In the genomic region with DNA sequence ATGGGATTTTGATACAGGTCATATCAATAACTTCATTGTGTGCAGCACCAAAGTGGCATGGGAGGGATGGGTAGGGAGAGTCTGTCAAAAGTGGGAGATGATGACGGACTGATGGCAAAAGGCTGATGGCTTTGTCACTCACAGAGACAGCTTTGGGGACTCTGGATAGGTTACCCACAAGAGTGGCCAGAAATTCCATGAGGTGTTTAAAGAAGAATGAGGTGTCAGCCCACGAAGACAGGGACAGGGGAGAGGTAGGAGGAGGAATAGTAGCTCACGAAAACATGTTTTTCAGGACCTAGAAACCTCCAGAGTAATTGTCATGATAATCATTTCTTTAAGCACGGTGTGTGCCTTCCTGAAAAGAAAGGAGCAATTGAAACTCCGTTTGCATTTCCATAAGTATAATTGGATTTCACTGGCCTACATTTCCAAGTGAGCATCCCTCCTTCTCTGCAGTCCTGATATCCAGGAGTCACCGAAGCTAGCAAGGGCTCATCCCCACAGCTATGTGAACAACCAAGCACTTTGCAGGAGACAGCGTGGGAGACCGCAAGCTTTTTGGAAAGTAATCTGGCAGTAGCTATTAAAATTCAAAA, we compare ENCODE assay signal across 30 cellular contexts. TPM values are rescaled to one million over a fixed set of nuclear protein-coding genes. Genes with fewer than 3 reads are reported as not detected.
"Had no signal": no experiment of that assay in that cellular context is flagged by ENCODE, and none has a peak within 500 bp of the region (broad histone marks: within the 10 kb centered on the region; RNA-seq: fewer than 3 reads in every experiment).

No MANE protein-coding gene starts in this region.

- H3K4me2 ChIP-seq: hepatocyte, neural progenitor cell, smooth muscle cell had no signal

- H3K36me3 ChIP-seq: cardiac muscle cell, neural progenitor cell, sigmoid colon, vagina had no signal

- H3K4me1 ChIP-seq: body of pancreas, neural progenitor cell, testis, vagina had no signal

- DNase-seq: activated CD4-positive, alpha-beta T cell treated with anti-CD3 and anti-CD28 coated beads, Interleukin-2, amount 10 ng/mL, durations not matched to agents 7 days and 5 days; activated CD4-positive, CD25-positive, alpha-beta regulatory T cell treated with anti-CD3 and anti-CD28 coated beads, Interleukin-2, amount 50 U/mL, for 72 hours; activated CD8-positive, alpha-beta T cell treated with anti-CD3 and anti-CD28 coated beads for 36 hours; activated gamma-delta T cell; anterior cingulate cortex; body of pancreas; dermis blood vessel endothelial cell; effector CD8-positive, alpha-beta T cell; foreskin melanocyte; glutamatergic neuron; left ventricle myocardium superior; mammary epithelial cell; naive thymus-derived CD8-positive, alpha-beta T cell; retina; sigmoid colon; stimulated activated CD4-positive, alpha-beta T cell treated with anti-CD3 and anti-CD28 coated beads, Interleukin-4, amount 100 ng/mL, for 1 hour; stimulated activated naive CD4-positive, alpha-beta T cell; testis; trophoblast cell had no signal

- H3K4me3 ChIP-seq: body of pancreas, cardiac muscle cell, hepatocyte, neural progenitor cell, sigmoid colon, smooth muscle cell, testis, vagina had no signal

- ATAC-seq: activated CD8-positive, alpha-beta T cell treated with anti-CD3 and anti-CD28 coated beads for 36 hours; body of pancreas; left ventricle myocardium superior; naive thymus-derived CD8-positive, alpha-beta T cell had no signal

- H3K36me3 Mint-ChIP-seq: activated naive CD4-positive, alpha-beta T cell treated with anti-CD3 and anti-CD28 coated beads, Interleukin-2, amount 50 U/mL, for 24 hours; mesothelial cell of epicardium had no signal

- H3K27ac Mint-ChIP-seq: activated CD8-positive, alpha-beta T cell treated with anti-CD3 and anti-CD28 coated beads for 36 hours; activated naive CD4-positive, alpha-beta T cell treated with anti-CD3 and anti-CD28 coated beads, Interleukin-2, amount 50 U/mL, for 24 hours; activated T-helper 1 cell treated with anti-CD3 and anti-CD28 coated beads, Interleukin-12 subunit alpha, Interleukin-12 subunit beta, Interleukin-2, Interleukin-4 antibody, amounts not matched to agents 30 ng/mL and 10 ng/mL and 1 ng/mL, durations not matched to agents 14 hours and 24 hours and 36 hours; mesothelial cell of epicardium; neural progenitor cell; progenitor cell of endocrine pancreas; T-helper 2 cell treated with Interferon-gamma antibody and Interleukin-4, amounts not matched to agents 5 μg/mL and 100 μg/mL, for 36 hours had no signal

- H3K9me3 Mint-ChIP-seq: activated CD4-positive, alpha-beta T cell treated with anti-CD3 and anti-CD28 coated beads, Interleukin-2, amount 10 ng/mL, durations not matched to agents 7 days and 5 days; activated CD8-positive, alpha-beta T cell treated with anti-CD3 and anti-CD28 coated beads for 36 hours; activated naive CD4-positive, alpha-beta T cell treated with anti-CD3 and anti-CD28 coated beads, Interleukin-2, amount 50 U/mL, for 24 hours; activated T-helper 1 cell treated with anti-CD3 and anti-CD28 coated beads, Interleukin-12 subunit alpha, Interleukin-12 subunit beta, Interleukin-2, Interleukin-4 antibody, amounts not matched to agents 30 ng/mL and 10 ng/mL and 1 ng/mL, durations not matched to agents 14 hours and 24 hours and 36 hours; neural progenitor cell; T-helper 2 cell treated with Interferon-gamma antibody and Interleukin-4, amounts not matched to agents 5 μg/mL and 100 μg/mL, for 36 hours had no signal

- H3K27ac ChIP-seq: body of pancreas, cardiac muscle cell, hepatocyte, neural progenitor cell, sigmoid colon, testis, vagina, VCaP had no signal

- H2AFZ ChIP-seq: hepatocyte, neural progenitor cell had no signal

- H3K4me3 Mint-ChIP-seq: activated CD4-positive, alpha-beta T cell treated with anti-CD3 and anti-CD28 coated beads, Interleukin-2, amount 10 ng/mL, durations not matched to agents 7 days and 5 days; activated CD8-positive, alpha-beta T cell treated with anti-CD3 and anti-CD28 coated beads for 36 hours; activated naive CD4-positive, alpha-beta T cell treated with anti-CD3 and anti-CD28 coated beads, Interleukin-2, amount 50 U/mL, for 24 hours; activated T-helper 1 cell treated with anti-CD3 and anti-CD28 coated beads, Interleukin-12 subunit alpha, Interleukin-12 subunit beta, Interleukin-2, Interleukin-4 antibody, amounts not matched to agents 30 ng/mL and 10 ng/mL and 1 ng/mL, durations not matched to agents 14 hours and 24 hours and 36 hours; mesothelial cell of epicardium; naive thymus-derived CD8-positive, alpha-beta T cell; neural progenitor cell; T-helper 2 cell treated with Interferon-gamma antibody and Interleukin-4, amounts not matched to agents 5 μg/mL and 100 μg/mL, for 36 hours had no signal

- H3K27me3 Mint-ChIP-seq: activated CD8-positive, alpha-beta T cell treated with anti-CD3 and anti-CD28 coated beads for 36 hours had no signal

- H3K27me3 ChIP-seq: body of pancreas, cardiac muscle cell, hepatocyte, neural progenitor cell, sigmoid colon, testis, vagina had no signal

- H3K9me3 ChIP-seq: body of pancreas, sigmoid colon, testis, vagina had no signal

- H3K4me1 Mint-ChIP-seq: mesothelial cell of epicardium had no signal

- H3K79me2 ChIP-seq: hepatocyte had no signal

- H3K9ac ChIP-seq: neural progenitor cell had no signal

RNA-seq across cellular contexts. Expression of a gene that starts 60.0 kb away (rescaled TPM):
- total RNA-seq: activated CD4-positive, alpha-beta T cell treated with anti-CD3 and anti-CD28 coated beads, Interleukin-2, amount 10 ng/mL, durations not matched to agents 7 days and 5 days; activated CD8-positive, alpha-beta T cell treated with anti-CD3 and anti-CD28 coated beads for 36 hours; activated T-helper 1 cell treated with anti-CD3 and anti-CD28 coated beads, Interleukin-12 subunit alpha, Interleukin-12 subunit beta, Interleukin-2, Interleukin-4 antibody, amounts not matched to agents 30 ng/mL and 10 ng/mL and 1 ng/mL, durations not matched to agents 14 hours and 24 hours and 36 hours; cardiac muscle cell; left ventricle myocardium superior; naive thymus-derived CD8-positive, alpha-beta T cell; sigmoid colon had no signal
- polyA plus RNA-seq: cardiac muscle cell had no signal
